ENCODE assay signal across 8 cellular contexts in genomic region chr13:100514788-100515409, GRCh38.
A peak's percentile ranks its signal among the peaks of the same experiment; 100 is the strongest.
DNase-seq lines count a peak whose midpoint lies in the region; ATAC-seq and TF ChIP-seq lines count a peak whose summit lies in the region.

No MANE protein-coding gene starts in this region.

- TF ChIP-seq CTCF in GM12875 (IDR thresholded peaks at IDR 0.05; ENCODE audit: borderline replicate concordance, insufficient read depth, low read depth, low read length) (peak; percentile 86), SU-DHL-6 (IDR thresholded peaks at IDR 0.05; ENCODE audit: insufficient read depth, low read length, poor library complexity, severe bottlenecking) (peak; percentile 90)

- no peaks in the 10 kb centered on the region for H3K27me3 ChIP-seq in SU-DHL-6 (ENCODE audit: low read length)

- H3K4me3 ChIP-seq in GM12875 (ENCODE audit: low read depth, low read length) (no peak overlapping the region), SU-DHL-6 (ENCODE audit: insufficient read depth, low read length, poor library complexity, severe bottlenecking) (no peak overlapping the region)

- H3K79me2 ChIP-seq in SU-DHL-6 (ENCODE audit: insufficient read depth, low read length) = no peaks in the 10 kb centered on the region

- no peak overlapping the region for H3K4me2 ChIP-seq in SU-DHL-6 (ENCODE audit: low read depth, low read length, poor library complexity, severe bottlenecking)

- intact Hi-C loops in cardiac septum (cut with DNase I) = loop anchor here (2.0 to 10.0 kb wide), 4 partner anchors 280 to 856 kb away; partner anchors contain the start of gene ZIC2

- no peak overlapping the region for H3K27ac ChIP-seq in SU-DHL-6 (ENCODE audit: low read depth, low read length)

- ATAC-seq in HG02678 (IDR thresholded peaks at IDR 0.05; ENCODE audit: unreplicated experiment) = peak; percentile 94

- H2AFZ ChIP-seq in SU-DHL-6 (ENCODE audit: low read depth, low read length, severe bottlenecking) = no peak overlapping the region

- no peaks in the 10 kb centered on the region for H3K9me2 ChIP-seq in SU-DHL-6 (replicated peaks; ENCODE audit: insufficient read depth, low read length)

- no peaks in the 10 kb centered on the region for H3F3A ChIP-seq in SU-DHL-6 (ENCODE audit: insufficient read depth)

- H3K9ac ChIP-seq in SU-DHL-6 (ENCODE audit: low read length) = no peak overlapping the region

- DNase-seq in NCI-H1105 treated with DMSO at 0.1 percent for 48 hours (lab: John Stamatoyannopoulos, UW) = peak; percentile 47
- peak; percentile 42 for DNase-seq in activated naive CD8-positive, alpha-beta T cell treated with anti-CD3 and anti-CD28 coated beads, Interleukin-2, amount 50 U/mL, for 16 hours (ENCODE audit: low read depth, low spot score)
- DNase-seq in cardiac septum (ENCODE audit: low spot score) = peak; percentile 86
- DNase-seq in renal cortical epithelial cell (ENCODE audit: low read depth) = peak; percentile 58
- no peak for DNase-seq in cortex of kidney (lab: John Stamatoyannopoulos, UW)

- no peaks in the 10 kb centered on the region for H4K20me1 ChIP-seq in SU-DHL-6 (ENCODE audit: low read depth, low read length)

- H3K9me3 ChIP-seq in SU-DHL-6 (ENCODE audit: insufficient read depth, low read length) = no peaks in the 10 kb centered on the region

- H3K36me3 ChIP-seq in SU-DHL-6 (ENCODE audit: low read length) = no peaks in the 10 kb centered on the region
